In the genomic region with DNA sequence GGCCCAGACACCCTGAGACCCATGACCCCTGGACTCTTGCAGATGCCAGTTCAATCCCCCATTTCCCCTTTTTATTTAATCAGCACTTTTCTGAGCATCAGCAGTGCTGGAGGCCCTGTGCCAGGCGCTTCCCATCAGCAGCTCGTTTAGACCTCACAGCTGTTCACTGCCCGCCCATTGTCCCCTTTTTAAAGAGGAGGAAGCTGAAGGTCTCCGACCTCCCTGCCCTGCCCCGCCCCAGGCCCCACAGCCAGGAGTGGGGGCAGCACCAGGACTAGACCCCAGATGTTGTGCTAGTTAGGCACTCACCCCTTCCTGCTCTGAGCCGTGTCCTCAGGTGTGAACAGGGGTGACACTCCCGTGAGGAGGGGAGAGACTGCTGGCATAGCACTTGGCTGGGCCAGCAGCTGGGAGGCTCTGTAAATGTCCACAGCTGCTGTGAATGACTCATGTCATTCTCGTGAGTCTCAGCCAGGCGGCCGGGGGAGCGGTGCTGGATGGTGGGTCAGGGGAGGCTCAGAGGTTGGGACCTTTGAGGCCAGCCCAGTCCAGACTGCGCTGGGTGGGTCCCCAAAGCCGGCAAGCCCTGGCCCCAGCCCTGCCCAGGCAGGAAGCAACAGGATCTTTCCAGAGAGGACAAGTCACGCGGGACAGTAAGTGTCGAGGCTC, we compare ENCODE assay signal across 10 cellular contexts. TPM values are rescaled to one million over a fixed set of nuclear protein-coding genes. Genes with fewer than 3 reads are reported as not detected.
DNase-seq lines count a peak whose midpoint lies in the region; ATAC-seq and FAIRE-seq lines count a peak whose summit lies in the region.
"Had no signal": no experiment of that assay in that cellular context is flagged by ENCODE, and none has a peak within 500 bp of the region (broad histone marks: within the 10 kb centered on the region; RNA-seq: fewer than 3 reads in every experiment).

No MANE protein-coding gene starts in this region.

- H3K4me1 ChIP-seq in rectal smooth muscle tissue (ENCODE audit: control insufficient read depth, insufficient read depth, low read length), result peaks cover 10% of the 10 kb centered on the region

- no peak for FAIRE-seq in HTR-8/SVneo (lab: Jason Lieb, UNC)

- H3K36me3 Mint-ChIP-seq in activated T-helper 17 cell treated with anti-CD3 and anti-CD28 coated beads, Interleukin-2, amount 50 U/mL, for 72 hours (ENCODE audit: low read depth), result no peaks in the 10 kb centered on the region

- no peaks in the 10 kb centered on the region for H3K27me3 Mint-ChIP-seq in activated T-helper 17 cell treated with anti-CD3 and anti-CD28 coated beads, Interleukin-2, amount 50 U/mL, for 72 hours

- intact Hi-C loops in Right ventricle myocardium superior (cut with DNase I), result no loop called here

- H3K4me3 ChIP-seq in rectal smooth muscle tissue (ENCODE audit: low read length), result no peak overlapping the region

- peak overlapping the region; percentile 85 for H3K27ac ChIP-seq in rectal smooth muscle tissue (ENCODE audit: low read depth, low read length)

- no peaks in the 10 kb centered on the region for H3K27me3 ChIP-seq in rectal smooth muscle tissue (ENCODE audit: control insufficient read depth, insufficient read depth, low read length)

- no peak overlapping the region for H3K9ac ChIP-seq in rectal smooth muscle tissue (ENCODE audit: low read length)

- H3K36me3 ChIP-seq in rectal smooth muscle tissue (ENCODE audit: control insufficient read depth, insufficient read depth, low read length), result no peaks in the 10 kb centered on the region

- no peak overlapping the region for H3K4me3 Mint-ChIP-seq in activated T-helper 17 cell treated with anti-CD3 and anti-CD28 coated beads, Interleukin-2, amount 50 U/mL, for 72 hours

- H3K27ac Mint-ChIP-seq in activated T-helper 17 cell treated with anti-CD3 and anti-CD28 coated beads, Interleukin-2, amount 50 U/mL, for 72 hours, result no peak overlapping the region

- peak; percentile 84 for ATAC-seq in Right ventricle myocardium superior (ENCODE audit: poor library complexity)
- no peak for ATAC-seq in activated T-helper 17 cell treated with anti-CD3 and anti-CD28 coated beads, Interleukin-2, amount 50 U/mL, for 72 hours (replicated peaks)

- no peaks in the 10 kb centered on the region for H3K9me3 Mint-ChIP-seq in activated T-helper 17 cell treated with anti-CD3 and anti-CD28 coated beads, Interleukin-2, amount 50 U/mL, for 72 hours

- H3K4me1 Mint-ChIP-seq in activated T-helper 17 cell treated with anti-CD3 and anti-CD28 coated beads, Interleukin-2, amount 50 U/mL, for 72 hours, result no peaks in the 10 kb centered on the region

- DNase-seq in ELR (ENCODE audit: low read depth) (peak; percentile 33), SHP77 treated with DMSO at 0.1 percent for 48 hours (lab: John Stamatoyannopoulos, UW) (peak; percentile 42), Right ventricle myocardium superior (peak; percentile 84), activated T-cell treated with anti-CD3 and anti-CD28 coated beads for 4 hours (no peak), HTR-8/SVneo (ENCODE audit: insufficient read length, low spot score) (no peak), NCI-H2107 (lab: John Stamatoyannopoulos, UW) (no peak)
- DNase-seq: DMS79 treated with DMSO at 0.1 percent for 48 hours; stimulated activated naive CD4-positive, alpha-beta T cell treated with Interleukin-2 at 50 U/mL for 16 hours had no signal

RNA-seq across cellular contexts. Expression of gene EMID1, which starts 19.9 kb away (rescaled TPM):
- 0.32 TPM for total RNA-seq in Right ventricle myocardium superior
- total RNA-seq in activated T-helper 17 cell treated with anti-CD3 and anti-CD28 coated beads, Interleukin-2, amount 50 U/mL, for 72 hours, result not detected

RNA-seq across cellular contexts. Expression of gene RHBDD3, which starts 42.2 kb away (rescaled TPM):
- total RNA-seq in Right ventricle myocardium superior, result 11.7 TPM
- 10 to 100 TPM; 19.2 to 36.8 TPM for total RNA-seq in activated T-helper 17 cell treated with anti-CD3 and anti-CD28 coated beads, Interleukin-2, amount 50 U/mL, for 72 hours

RNA-seq across cellular contexts. Expression of gene EWSR1, which starts 42.5 kb away (rescaled TPM):
- total RNA-seq in Right ventricle myocardium superior, result 108 TPM
- total RNA-seq in activated T-helper 17 cell treated with anti-CD3 and anti-CD28 coated beads, Interleukin-2, amount 50 U/mL, for 72 hours, result 100 to 1,000 TPM; 231 to 319 TPM

Comparison
In these comparisons a context has a peak if more than half of its experiments do, and no peak if none do; other contexts are left out.
1. DNase-seq: peak in ELR (single experiment), SHP77 treated with DMSO at 0.1 percent for 48 hours (single experiment) and Right ventricle myocardium superior (single experiment); none in activated T-cell treated with anti-CD3 and anti-CD28 coated beads for 4 hours (single experiment), HTR-8/SVneo (single experiment) and NCI-H2107 (single experiment).